ENCODE assay signal across 18 cellular contexts in genomic region chr4:152010680-152011079, GRCh38.
DNase-seq lines count a peak whose midpoint lies in the region; ATAC-seq and TF ChIP-seq lines count a peak whose summit lies in the region.
"Had no signal": no experiment of that assay in that cellular context is flagged by ENCODE, and none has a peak within 500 bp of the region (broad histone marks: within the 10 kb centered on the region; RNA-seq: fewer than 3 reads in every experiment).

No MANE protein-coding gene starts in this region.

- peak overlapping the region in 7 of 8 donors; percentile 64 to 96 (median 77) for H3K27ac Mint-ChIP-seq in CD8-positive, alpha-beta memory T cell

- peak; percentile 5 for DNase-seq in NCI-H748 (lab: John Stamatoyannopoulos, UW; ENCODE audit: unreplicated experiment)
- DNase-seq in NCI-H748 treated with DMSO at 0.1 percent for 48 hours (lab: John Stamatoyannopoulos, UW), result no peak
- DNase-seq in CD8-positive, alpha-beta memory T cell, result peak in 2 of 5 donors; percentile 41 to 64
- DNase-seq in left kidney (ENCODE audit: low read depth, low spot score), result peak; percentile 55
- no peak for DNase-seq in HCEC 1CT
- DNase-seq in C1 segment of cervical spinal cord (lab: John Stamatoyannopoulos, UW), result no peak
- DNase-seq: activated CD4-positive, CD25-positive, alpha-beta regulatory T cell; activated effector memory CD4-positive, alpha-beta T cell treated with anti-CD3 and anti-CD28 coated beads, Interleukin-2, amount 50 U/mL, for 16 hours; DMS 273 treated with DMSO at 0.1 percent for 48 hours; GF-D8; GOT3; lower lobe of right lung; NCI-H1436 treated with DMSO at 0.1 percent for 48 hours; stimulated activated CD4-positive, alpha-beta T cell treated with anti-CD3 and anti-CD28 coated beads, Interleukin-4, amount 100 ng/mL, for 1 hour had no signal

- peak overlapping the region in 6 of 7 donors; percentile 2 to 66 (median 60) for H3K4me3 Mint-ChIP-seq in CD8-positive, alpha-beta memory T cell

- H3K9me3 Mint-ChIP-seq in CD8-positive, alpha-beta memory T cell, result peaks cover 0 to 3% (median 2%) of the 10 kb centered on the region in 5 donors

- no peaks in the 10 kb centered on the region for H3K9me3 ChIP-seq in CD8-positive, alpha-beta memory T cell (ENCODE audit: low read length)
- H3K9me3 ChIP-seq: lower lobe of right lung had no signal

- no peak for TF ChIP-seq CTCF in VCaP (conservative IDR thresholded peaks at IDR 0.05)

- no peak for ATAC-seq in HG02884 (IDR thresholded peaks at IDR 0.05; ENCODE audit: unreplicated experiment)
- ATAC-seq: lower lobe of right lung had no signal

- H3K4me1 ChIP-seq in CD8-positive, alpha-beta memory T cell (ENCODE audit: insufficient read depth, low read length), result peaks cover 42% of the 10 kb centered on the region
- H3K4me1 ChIP-seq: lower lobe of right lung had no signal

- peaks cover 2 to 3% of the 10 kb centered on the region in 2 donors for H3K27me3 Mint-ChIP-seq in CD8-positive, alpha-beta memory T cell

- CTCF ChIA-PET in CD8-positive, alpha-beta memory T cell (lab: Charles Lee), result no interaction called here

- POLR2A ChIA-PET in CD8-positive, alpha-beta memory T cell (lab: Charles Lee), result no interaction called here

- H3K36me3 Mint-ChIP-seq in CD8-positive, alpha-beta memory T cell, result peaks cover 0 to 9% (median 3%) of the 10 kb centered on the region in 3 donors

- H3K27ac ChIP-seq in CD8-positive, alpha-beta memory T cell (ENCODE audit: low read depth, low read length), result no peak overlapping the region
- peak overlapping the region; percentile 40 for H3K27ac ChIP-seq in VCaP
- H3K27ac ChIP-seq: 22Rv1, lower lobe of right lung, skin epidermis had no signal

- no peaks in the 10 kb centered on the region for H3K36me3 ChIP-seq in CD8-positive, alpha-beta memory T cell (ENCODE audit: insufficient read depth, low read length)
- H3K36me3 ChIP-seq: lower lobe of right lung had no signal

- H3K27me3 ChIP-seq in CD8-positive, alpha-beta memory T cell (ENCODE audit: insufficient read depth, low read length, poor library complexity, severe bottlenecking), result no peaks in the 10 kb centered on the region

- H3K4me1 Mint-ChIP-seq in CD8-positive, alpha-beta memory T cell, result peaks cover 49 to 62% (median 57%) of the 10 kb centered on the region in 3 donors

- no peak overlapping the region for H3K4me3 ChIP-seq in CD8-positive, alpha-beta memory T cell (ENCODE audit: low read length)
- H3K4me3 ChIP-seq: lower lobe of right lung, skin epidermis had no signal

Comparison
In these comparisons a context has a peak if more than half of its experiments do, and no peak if none do; other contexts are left out.
1. DNase-seq: peak in NCI-H748 (single experiment) and left kidney (single experiment); none in NCI-H748 treated with DMSO at 0.1 percent for 48 hours (single experiment), HCEC 1CT (single experiment) and C1 segment of cervical spinal cord (0 of 14).